In the genomic region with DNA sequence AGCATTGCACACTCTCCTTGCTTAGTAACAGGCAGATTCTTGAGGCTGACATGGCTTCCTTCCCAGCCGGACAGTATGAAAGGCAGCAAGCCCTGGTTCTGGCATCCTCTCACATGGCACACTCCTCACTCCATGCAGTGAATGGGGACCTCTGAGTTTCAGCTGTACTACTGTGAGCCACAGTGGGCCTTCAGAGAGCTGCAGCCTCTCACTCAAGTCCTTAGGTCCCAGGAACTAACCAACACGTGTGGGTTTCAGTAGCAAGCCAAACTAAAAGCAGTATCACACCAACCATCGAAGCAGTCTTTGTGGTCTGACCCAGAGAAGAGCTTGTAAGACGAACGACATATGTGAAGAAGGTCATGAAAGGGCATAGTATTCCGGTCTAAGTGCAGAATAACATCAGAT, we compare ENCODE assay signal across 13 cellular contexts.
A peak's percentile ranks its signal among the peaks of the same experiment; 100 is the strongest.
DNase-seq lines count a peak whose midpoint lies in the region; ATAC-seq and TF ChIP-seq lines count a peak whose summit lies in the region.
"Had no signal": no experiment of that assay in that cellular context is flagged by ENCODE, and none has a peak within 500 bp of the region (broad histone marks: within the 10 kb centered on the region; RNA-seq: fewer than 3 reads in every experiment).

No MANE protein-coding gene starts in this region.

- 80 to 82% methylated on average over 6 of the region's 6 CpGs for WGBS in upper lobe of left lung, 2 donors

- peak overlapping the region; percentile 29 for H3K4me3 Mint-ChIP-seq in natural killer cell treated with Interleukin-12 subunit alpha and Interleukin-12 subunit beta and Interleukin-15 and Interleukin-18, amount 100 ng/mL, for 72 hours
- H3K4me3 Mint-ChIP-seq in naive thymus-derived CD4-positive, alpha-beta T cell = no peak overlapping the region
- H3K4me3 Mint-ChIP-seq: endodermal cell; stimulated activated naive B cell treated with anti-CD40 and anti-IgM and Interleukin-4, amounts not matched to agents 10 μg/mL and 1 μg/mL and 100 μg/mL, for 72 hours had no signal

- ATAC-seq in GM18868 (IDR thresholded peaks at IDR 0.05; ENCODE audit: unreplicated experiment) = peak; percentile 87
- ATAC-seq in GM21786 (IDR thresholded peaks at IDR 0.05; ENCODE audit: unreplicated experiment) = peak; percentile 70
- ATAC-seq in HG03469 (IDR thresholded peaks at IDR 0.05; ENCODE audit: unreplicated experiment) = peak; percentile 46
- peak; percentile 61 to 88 for ATAC-seq in natural killer cell treated with Interleukin-12 subunit alpha and Interleukin-12 subunit beta and Interleukin-15 and Interleukin-18, amount 100 ng/mL, for 72 hours
- no peak for ATAC-seq in naive thymus-derived CD4-positive, alpha-beta T cell
- ATAC-seq in upper lobe of left lung (ENCODE audit: low FRiP score in 2 of 2) = no peak
- ATAC-seq: SK-N-SH treated with all-trans-retinoic acid at 6 μM for 48 hours had no signal

- peak overlapping the region in 1 of 2 donors; percentile 1 for H3K27ac Mint-ChIP-seq in natural killer cell treated with Interleukin-12 subunit alpha and Interleukin-12 subunit beta and Interleukin-15 and Interleukin-18, amount 100 ng/mL, for 72 hours
- H3K27ac Mint-ChIP-seq in naive thymus-derived CD4-positive, alpha-beta T cell = no peak overlapping the region
- H3K27ac Mint-ChIP-seq: endodermal cell; stimulated activated naive B cell treated with anti-CD40 and anti-IgM and Interleukin-4, amounts not matched to agents 10 μg/mL and 1 μg/mL and 100 μg/mL, for 72 hours had no signal

- H3K4me1 ChIP-seq in naive thymus-derived CD4-positive, alpha-beta T cell (ENCODE audit: control insufficient read depth in 2 of 2, insufficient read depth in 2 of 2, low read length in 2 of 2) = no peaks in the 10 kb centered on the region
- no peaks in the 10 kb centered on the region for H3K4me1 ChIP-seq in upper lobe of left lung

- TF ChIP-seq POLR2A in upper lobe of left lung (IDR thresholded peaks at IDR 0.05) = no peak

- H3K27me3 ChIP-seq in naive thymus-derived CD4-positive, alpha-beta T cell (ENCODE audit: control insufficient read depth in 2 of 2, insufficient read depth in 2 of 2, low read length in 2 of 2) = no peaks in the 10 kb centered on the region
- H3K27me3 ChIP-seq in upper lobe of left lung = no peaks in the 10 kb centered on the region

- no peak for TF ChIP-seq EP300 in upper lobe of left lung (IDR thresholded peaks at IDR 0.05)

- peaks cover 15% of the 10 kb centered on the region for H3K36me3 Mint-ChIP-seq in natural killer cell treated with Interleukin-12 subunit alpha and Interleukin-12 subunit beta and Interleukin-15 and Interleukin-18, amount 100 ng/mL, for 72 hours
- no peaks in the 10 kb centered on the region for H3K36me3 Mint-ChIP-seq in naive thymus-derived CD4-positive, alpha-beta T cell
- H3K36me3 Mint-ChIP-seq: stimulated activated naive B cell treated with anti-CD40 and anti-IgM and Interleukin-4, amounts not matched to agents 10 μg/mL and 1 μg/mL and 100 μg/mL, for 72 hours had no signal

- DNase-seq in natural killer cell treated with Interleukin-12 subunit alpha and Interleukin-12 subunit beta and Interleukin-15 and Interleukin-18, amount 100 ng/mL, for 72 hours (ENCODE audit: low spot score) = no peak
- DNase-seq in naive thymus-derived CD4-positive, alpha-beta T cell = no peak
- DNase-seq in NOMO-1 (lab: John Stamatoyannopoulos, UW; ENCODE audit: unreplicated experiment in 2 of 2) (no peak), upper lobe of left lung (no peak), HCEC 1CT (no peak)
- DNase-seq: activated CD4-positive, alpha-beta T cell treated with anti-CD3 and anti-CD28 coated beads, Interleukin-2, amount 50 U/mL, for 1 hour; endodermal cell; NCI-H748 treated with DMSO at 0.1 percent for 48 hours; stimulated activated naive B cell treated with anti-CD40 and anti-IgM and Interleukin-4, amounts not matched to agents 10 μg/mL and 1 μg/mL and 100 μg/mL, for 72 hours had no signal

- TF ChIP-seq CTCF in upper lobe of left lung (IDR thresholded peaks at IDR 0.05) = no peak

- H3K9me3 Mint-ChIP-seq in natural killer cell treated with Interleukin-12 subunit alpha and Interleukin-12 subunit beta and Interleukin-15 and Interleukin-18, amount 100 ng/mL, for 72 hours = no peaks in the 10 kb centered on the region
- peaks cover 0 to 4% (median 0%) of the 10 kb centered on the region in 11 donors for H3K9me3 Mint-ChIP-seq in naive thymus-derived CD4-positive, alpha-beta T cell
- H3K9me3 Mint-ChIP-seq: endodermal cell; stimulated activated naive B cell treated with anti-CD40 and anti-IgM and Interleukin-4, amounts not matched to agents 10 μg/mL and 1 μg/mL and 100 μg/mL, for 72 hours had no signal

- H3K27ac ChIP-seq in naive thymus-derived CD4-positive, alpha-beta T cell (ENCODE audit: low read depth, low read length) = no peak overlapping the region
- no peak overlapping the region for H3K27ac ChIP-seq in upper lobe of left lung

- intact Hi-C loops in naive thymus-derived CD4-positive, alpha-beta T cell (cut with micrococcal nuclease) = no loop called here

- no peaks in the 10 kb centered on the region for H3K36me3 ChIP-seq in naive thymus-derived CD4-positive, alpha-beta T cell (ENCODE audit: control insufficient read depth in 2 of 3, insufficient read depth in 3 of 3, low read length in 3 of 3)
- H3K36me3 ChIP-seq in upper lobe of left lung = no peaks in the 10 kb centered on the region

- H3K27me3 Mint-ChIP-seq in natural killer cell treated with Interleukin-12 subunit alpha and Interleukin-12 subunit beta and Interleukin-15 and Interleukin-18, amount 100 ng/mL, for 72 hours = no peaks in the 10 kb centered on the region
- H3K27me3 Mint-ChIP-seq in naive thymus-derived CD4-positive, alpha-beta T cell = peaks cover 0 to 4% (median 0%) of the 10 kb centered on the region in 5 donors
- H3K27me3 Mint-ChIP-seq: stimulated activated naive B cell treated with anti-CD40 and anti-IgM and Interleukin-4, amounts not matched to agents 10 μg/mL and 1 μg/mL and 100 μg/mL, for 72 hours had no signal

- CTCF ChIA-PET in naive thymus-derived CD4-positive, alpha-beta T cell (lab: Charles Lee) = interaction anchor here (0.6 kb wide), 1 partner anchor 8 kb away, joined by 4 read pairs; no protein-coding TSS in a partner anchor

- no peak overlapping the region for H3K4me3 ChIP-seq in naive thymus-derived CD4-positive, alpha-beta T cell (ENCODE audit: low read length)
- no peak overlapping the region for H3K4me3 ChIP-seq in upper lobe of left lung

- H3K4me1 Mint-ChIP-seq in natural killer cell treated with Interleukin-12 subunit alpha and Interleukin-12 subunit beta and Interleukin-15 and Interleukin-18, amount 100 ng/mL, for 72 hours (ENCODE audit: low read depth in 2 of 2) = peaks cover 13 to 17% of the 10 kb centered on the region in 2 donors
- peaks cover 0 to 7% (median 5%) of the 10 kb centered on the region in 7 donors for H3K4me1 Mint-ChIP-seq in naive thymus-derived CD4-positive, alpha-beta T cell

- POLR2A ChIA-PET in naive thymus-derived CD4-positive, alpha-beta T cell (lab: Charles Lee) = no interaction called here

- H3K9me3 ChIP-seq in naive thymus-derived CD4-positive, alpha-beta T cell (ENCODE audit: control insufficient read depth in 2 of 3, low read length in 3 of 3) = no peaks in the 10 kb centered on the region
- no peaks in the 10 kb centered on the region for H3K9me3 ChIP-seq in upper lobe of left lung

Comparison
In these comparisons a context has a peak if more than half of its experiments do, and no peak if none do; other contexts are left out.
1. ATAC-seq: peak in GM18868 (single experiment), GM21786 (single experiment), HG03469 (single experiment) and natural killer cell treated with Interleukin-12 subunit alpha and Interleukin-12 subunit beta and Interleukin-15 and Interleukin-18, amount 100 ng/mL, for 72 hours (2 of 2); none in naive thymus-derived CD4-positive, alpha-beta T cell (single experiment) and upper lobe of left lung (0 of 2).